ENCODE assay signal across 25 cellular contexts in the genomic region with DNA sequence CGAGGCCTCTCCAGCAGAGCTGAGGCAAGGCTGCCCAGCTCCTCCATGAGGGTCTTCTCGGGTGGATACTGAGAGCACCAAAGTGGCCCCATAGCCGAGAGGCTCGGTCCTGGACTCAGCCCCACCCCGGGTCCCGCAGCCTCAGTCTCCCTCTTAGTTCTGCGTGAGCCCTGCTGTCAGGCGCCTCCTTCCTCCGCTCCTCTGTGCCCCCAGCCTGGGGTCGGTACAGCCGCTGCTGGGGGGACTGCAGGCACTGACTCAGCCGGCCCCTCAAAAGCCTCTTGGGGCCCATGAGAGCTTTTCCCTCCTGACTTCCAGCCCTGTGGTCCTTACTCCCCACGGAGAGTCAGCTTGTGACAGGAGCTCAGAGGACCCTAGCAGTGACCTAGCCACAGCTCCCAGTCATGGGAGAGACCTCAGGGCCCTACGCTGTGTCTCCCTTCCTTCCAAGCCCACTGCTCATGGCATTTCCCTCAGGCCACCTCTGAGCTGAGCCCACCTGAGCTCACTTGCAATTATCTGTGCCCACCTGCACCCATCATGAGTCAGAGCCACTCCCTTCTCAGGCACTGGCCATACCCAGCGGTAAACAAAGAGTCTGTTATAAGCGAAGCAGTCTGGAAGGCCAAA.
DNase-seq lines count a peak whose midpoint lies in the region; ATAC-seq and TF ChIP-seq lines count a peak whose summit lies in the region.
"Had no signal": no experiment of that assay in that cellular context is flagged by ENCODE, and none has a peak within 500 bp of the region (broad histone marks: within the 10 kb centered on the region; RNA-seq: fewer than 3 reads in every experiment).

No MANE protein-coding gene starts in this region.

- H3K27me3 ChIP-seq in RWPE2 (ENCODE audit: insufficient read depth, poor library complexity, severe bottlenecking): no peaks in the 10 kb centered on the region
- no peaks in the 10 kb centered on the region for H3K27me3 ChIP-seq in naive thymus-derived CD4-positive, alpha-beta T cell (ENCODE audit: control insufficient read depth in 2 of 2, insufficient read depth in 2 of 2, low read length in 2 of 2)
- peaks cover 0 to 10% (median 0%) of the 10 kb centered on the region in 3 donors for H3K27me3 ChIP-seq in stomach
- H3K27me3 ChIP-seq: thyroid gland had no signal

- DNase-seq in RWPE2 (ENCODE audit: low spot score) (peak; percentile 51), coronary artery (ENCODE audit: low spot score) (peak; percentile 26), stomach (peak; percentile 21), NOMO-1 treated with DMSO at 0.1 percent for 48 hours (lab: John Stamatoyannopoulos, UW; ENCODE audit: unreplicated experiment) (no peak)
- DNase-seq in naive thymus-derived CD4-positive, alpha-beta T cell: peak in 1 of 9 donors; percentile 9
- DNase-seq in stimulated activated effector memory CD8-positive, alpha-beta T cell treated with anti-CD3 and anti-CD28 coated beads, Interleukin-12 subunit alpha, Interleukin-12 subunit beta, amount 100 ng/mL, for 72 hours (ENCODE audit: low spot score in 2 of 2): no peak
- DNase-seq in stimulated activated CD4-positive, alpha-beta T cell treated with anti-CD3 and anti-CD28 coated beads, Interleukin-4, amount 100 ng/mL, for 24 hours: no peak
- DNase-seq: activated CD4-positive, alpha-beta T cell treated with anti-CD3 and anti-CD28 coated beads for 1 hour; activated CD8-positive, alpha-beta T cell treated with anti-CD3 and anti-CD28 coated beads for 36 hours; activated naive CD4-positive, alpha-beta T cell treated with anti-CD3 and anti-CD28 coated beads, Interleukin-2, amount 10 ng/mL, durations not matched to agents 7 days and 5 days; activated T-cell treated with anti-CD3 and anti-CD28 coated beads, Interleukin-2, amount 50 U/mL, for 48 hours; amygdala; CD4-positive, alpha-beta memory T cell; cortex of kidney; DMS153; Karpas-422; mammary epithelial cell; NCI-H510A; retina; SJCRH30; stimulated activated CD4-positive, alpha-beta T cell treated with anti-CD3 and anti-CD28 coated beads, Interleukin-4, amount 100 ng/mL, for 1 hour; stimulated activated naive CD8-positive, alpha-beta T cell treated with anti-CD3 and anti-CD28 coated beads, Interleukin-15, Interleukin-2, amounts not matched to agents 100 U/mL and 50 U/mL, for 24 hours; thyroid gland had no signal

- TF ChIP-seq POLR2A in stomach (IDR thresholded peaks at IDR 0.05): no peak

- POLR2A ChIA-PET in naive thymus-derived CD4-positive, alpha-beta T cell (lab: Charles Lee): no interaction called here

- WGBS in stomach, 5 donors: 83 to 92% (median 85%) methylated on average over 8 to 16 of the region's 16 CpGs

- H3K4me1 ChIP-seq in RWPE2 (ENCODE audit: insufficient read depth, poor library complexity, severe bottlenecking) (no peaks in the 10 kb centered on the region), stomach (no peaks in the 10 kb centered on the region)
- H3K4me1 ChIP-seq in naive thymus-derived CD4-positive, alpha-beta T cell (ENCODE audit: control insufficient read depth in 2 of 2, insufficient read depth in 2 of 2, low read length in 2 of 2): no peaks in the 10 kb centered on the region
- H3K4me1 ChIP-seq: SJCRH30, thyroid gland had no signal

- TF ChIP-seq EP300 in stomach (IDR thresholded peaks at IDR 0.05): no peak

- intact Hi-C loops in naive thymus-derived CD4-positive, alpha-beta T cell (cut with micrococcal nuclease): no loop called here
- intact Hi-C loops in stomach (cut with DNase I; ENCODE audit: low total_unique reads): no loop called here

- CTCF ChIA-PET in naive thymus-derived CD4-positive, alpha-beta T cell (lab: Charles Lee): no interaction called here

- H3K27ac ChIP-seq in RWPE2 (ENCODE audit: poor library complexity, severe bottlenecking): no peak overlapping the region
- H3K27ac ChIP-seq in coronary artery: no peak overlapping the region
- no peak overlapping the region for H3K27ac ChIP-seq in naive thymus-derived CD4-positive, alpha-beta T cell (ENCODE audit: low read depth, low read length)
- no peak overlapping the region for H3K27ac ChIP-seq in stomach
- H3K27ac ChIP-seq: SJCRH30, thyroid gland had no signal

- H3K36me3 Mint-ChIP-seq in naive thymus-derived CD4-positive, alpha-beta T cell: peaks cover 0 to 4% (median 0%) of the 10 kb centered on the region in 5 donors
- no peaks in the 10 kb centered on the region for H3K36me3 Mint-ChIP-seq in stimulated activated effector memory CD8-positive, alpha-beta T cell treated with anti-CD3 and anti-CD28 coated beads, Interleukin-12 subunit alpha, Interleukin-12 subunit beta, amount 100 ng/mL, for 72 hours
- H3K36me3 Mint-ChIP-seq: activated naive CD4-positive, alpha-beta T cell treated with anti-CD3 and anti-CD28 coated beads, Interleukin-2, amount 10 ng/mL, durations not matched to agents 7 days and 5 days; CD4-positive, alpha-beta memory T cell had no signal

- ATAC-seq in RWPE2 (ENCODE audit: low read depth) (no peak), HG03039 (IDR thresholded peaks at IDR 0.05; ENCODE audit: unreplicated experiment) (no peak)
- ATAC-seq in naive thymus-derived CD4-positive, alpha-beta T cell: peak; percentile 13
- ATAC-seq in stimulated activated effector memory CD8-positive, alpha-beta T cell treated with anti-CD3 and anti-CD28 coated beads, Interleukin-12 subunit alpha, Interleukin-12 subunit beta, amount 100 ng/mL, for 72 hours: no peak
- ATAC-seq: activated CD8-positive, alpha-beta T cell treated with anti-CD3 and anti-CD28 coated beads for 36 hours; GM23338; stimulated activated naive CD8-positive, alpha-beta T cell treated with anti-CD3 and anti-CD28 coated beads, Interleukin-15, Interleukin-2, amounts not matched to agents 100 U/mL and 50 U/mL, for 24 hours had no signal

- H3K27ac Mint-ChIP-seq in naive thymus-derived CD4-positive, alpha-beta T cell: no peak overlapping the region
- no peak overlapping the region for H3K27ac Mint-ChIP-seq in stimulated activated effector memory CD8-positive, alpha-beta T cell treated with anti-CD3 and anti-CD28 coated beads, Interleukin-12 subunit alpha, Interleukin-12 subunit beta, amount 100 ng/mL, for 72 hours
- H3K27ac Mint-ChIP-seq: activated CD8-positive, alpha-beta T cell treated with anti-CD3 and anti-CD28 coated beads for 36 hours; activated naive CD4-positive, alpha-beta T cell treated with anti-CD3 and anti-CD28 coated beads, Interleukin-2, amount 10 ng/mL, durations not matched to agents 7 days and 5 days; CD4-positive, alpha-beta memory T cell; GM23338 had no signal

- H3K4me1 Mint-ChIP-seq in naive thymus-derived CD4-positive, alpha-beta T cell: no peaks in the 10 kb centered on the region
- H3K4me1 Mint-ChIP-seq in stimulated activated effector memory CD8-positive, alpha-beta T cell treated with anti-CD3 and anti-CD28 coated beads, Interleukin-12 subunit alpha, Interleukin-12 subunit beta, amount 100 ng/mL, for 72 hours: no peaks in the 10 kb centered on the region
- H3K4me1 Mint-ChIP-seq: activated naive CD4-positive, alpha-beta T cell treated with anti-CD3 and anti-CD28 coated beads, Interleukin-2, amount 10 ng/mL, durations not matched to agents 7 days and 5 days; CD4-positive, alpha-beta memory T cell had no signal

- no peak overlapping the region for H3K4me3 Mint-ChIP-seq in naive thymus-derived CD4-positive, alpha-beta T cell
- H3K4me3 Mint-ChIP-seq in stimulated activated effector memory CD8-positive, alpha-beta T cell treated with anti-CD3 and anti-CD28 coated beads, Interleukin-12 subunit alpha, Interleukin-12 subunit beta, amount 100 ng/mL, for 72 hours: no peak overlapping the region
- H3K4me3 Mint-ChIP-seq: activated CD8-positive, alpha-beta T cell treated with anti-CD3 and anti-CD28 coated beads for 36 hours; activated naive CD4-positive, alpha-beta T cell treated with anti-CD3 and anti-CD28 coated beads, Interleukin-2, amount 10 ng/mL, durations not matched to agents 7 days and 5 days; CD4-positive, alpha-beta memory T cell; GM23338 had no signal

- H3K4me3 ChIP-seq in RWPE2 (ENCODE audit: severe bottlenecking) (no peak overlapping the region), coronary artery (no peak overlapping the region), stomach (no peak overlapping the region)
- H3K4me3 ChIP-seq in naive thymus-derived CD4-positive, alpha-beta T cell (ENCODE audit: low read length): no peak overlapping the region
- H3K4me3 ChIP-seq: GM23338, SJCRH30, thyroid gland had no signal

- peaks cover 0 to 6% (median 4%) of the 10 kb centered on the region in 11 donors for H3K9me3 Mint-ChIP-seq in naive thymus-derived CD4-positive, alpha-beta T cell
- H3K9me3 Mint-ChIP-seq in stimulated activated effector memory CD8-positive, alpha-beta T cell treated with anti-CD3 and anti-CD28 coated beads, Interleukin-12 subunit alpha, Interleukin-12 subunit beta, amount 100 ng/mL, for 72 hours: peaks cover 7% of the 10 kb centered on the region
- H3K9me3 Mint-ChIP-seq: activated CD8-positive, alpha-beta T cell treated with anti-CD3 and anti-CD28 coated beads for 36 hours had no signal

- H3K9me3 ChIP-seq in RWPE2 (ENCODE audit: severe bottlenecking) (no peaks in the 10 kb centered on the region), stomach (peaks cover 0 to 11% (median 10%) of the 10 kb centered on the region in 4 donors)
- H3K9me3 ChIP-seq in naive thymus-derived CD4-positive, alpha-beta T cell (ENCODE audit: control insufficient read depth in 2 of 3, low read length in 3 of 3): peaks cover 0 to 6% (median 0%) of the 10 kb centered on the region in 3 experiments
- H3K9me3 ChIP-seq: SJCRH30, thyroid gland had no signal

- H3K36me3 ChIP-seq in RWPE2 (ENCODE audit: low read depth) (no peaks in the 10 kb centered on the region), stomach (no peaks in the 10 kb centered on the region)
- H3K36me3 ChIP-seq in naive thymus-derived CD4-positive, alpha-beta T cell (ENCODE audit: control insufficient read depth in 2 of 3, insufficient read depth in 3 of 3, low read length in 3 of 3): no peaks in the 10 kb centered on the region
- H3K36me3 ChIP-seq: SJCRH30, thyroid gland had no signal

- H3K27me3 Mint-ChIP-seq in naive thymus-derived CD4-positive, alpha-beta T cell: peaks cover 0 to 8% (median 0%) of the 10 kb centered on the region in 5 donors
- H3K27me3 Mint-ChIP-seq: activated CD8-positive, alpha-beta T cell treated with anti-CD3 and anti-CD28 coated beads for 36 hours; activated naive CD4-positive, alpha-beta T cell treated with anti-CD3 and anti-CD28 coated beads, Interleukin-2, amount 10 ng/mL, durations not matched to agents 7 days and 5 days had no signal

- TF ChIP-seq CTCF in RWPE2 (IDR thresholded peaks at IDR 0.05; ENCODE audit: poor library complexity, severe bottlenecking) (no peak), coronary artery (IDR thresholded peaks at IDR 0.05) (no peak), stomach (IDR thresholded peaks at IDR 0.05) (no peak)

Comparison
In these comparisons a context has a peak if more than half of its experiments do, and no peak if none do; other contexts are left out.
1. DNase-seq: peak in RWPE2 (single experiment), coronary artery (single experiment) and stomach (single experiment); none in stimulated activated effector memory CD8-positive, alpha-beta T cell treated with anti-CD3 and anti-CD28 coated beads, Interleukin-12 subunit alpha, Interleukin-12 subunit beta, amount 100 ng/mL, for 72 hours (0 of 2), NOMO-1 treated with DMSO at 0.1 percent for 48 hours (single experiment) and stimulated activated CD4-positive, alpha-beta T cell treated with anti-CD3 and anti-CD28 coated beads, Interleukin-4, amount 100 ng/mL, for 24 hours (single experiment).